Comparison of ENCODE assay signal across 21 cellular contexts in the genomic region with DNA sequence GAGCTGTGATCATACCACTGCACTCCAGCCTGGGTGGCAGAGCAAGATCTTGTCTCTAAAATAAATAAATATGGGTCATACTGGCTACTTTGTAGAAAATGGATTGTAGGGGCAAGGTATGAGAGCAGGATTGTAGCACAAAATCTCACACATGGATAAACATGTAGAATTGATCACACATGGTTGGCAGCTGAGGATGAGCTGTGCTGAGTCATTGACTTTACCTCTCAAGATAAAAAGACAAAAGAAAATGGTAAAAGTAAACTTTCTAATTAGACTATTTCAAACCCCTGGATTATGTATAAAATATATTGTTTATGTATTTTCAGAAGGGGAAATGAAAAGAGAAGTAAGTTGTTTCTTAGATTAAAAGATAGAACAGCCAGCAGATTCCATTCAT.
DNase-seq lines count a peak whose midpoint lies in the region; ATAC-seq and TF ChIP-seq lines count a peak whose summit lies in the region.
"Had no signal": no experiment of that assay in that cellular context is flagged by ENCODE, and none has a peak within 500 bp of the region (broad histone marks: within the 10 kb centered on the region; RNA-seq: fewer than 3 reads in every experiment).

No MANE protein-coding gene starts in this region.

- no peak for ATAC-seq in CD4-positive, CD25-positive, alpha-beta regulatory T cell (ENCODE audit: low read depth in 2 of 2)
- ATAC-seq in natural killer cell treated with Interleukin-12 subunit alpha and Interleukin-12 subunit beta and Interleukin-15 and Interleukin-18, amount 100 ng/mL, for 72 hours = no peak
- ATAC-seq in lower lobe of right lung = no peak
- ATAC-seq in HG02798 (IDR thresholded peaks at IDR 0.05; ENCODE audit: poor library complexity, unreplicated experiment) = no peak
- no peak for ATAC-seq in GM18868 (IDR thresholded peaks at IDR 0.05; ENCODE audit: unreplicated experiment)
- ATAC-seq: Right ventricle myocardium inferior had no signal

- peak overlapping the region in 2 of 3 donors; percentile 7 to 43 for H3K27ac Mint-ChIP-seq in CD4-positive, CD25-positive, alpha-beta regulatory T cell
- peak overlapping the region; percentile 29 for H3K27ac Mint-ChIP-seq in activated naive CD8-positive, alpha-beta T cell treated with anti-CD3 and anti-CD28 coated beads for 36 hours
- H3K27ac Mint-ChIP-seq in natural killer cell treated with Interleukin-12 subunit alpha and Interleukin-12 subunit beta and Interleukin-15 and Interleukin-18, amount 100 ng/mL, for 72 hours = peak overlapping the region; percentile 73 to 91

- TF ChIP-seq CTCF in lower lobe of right lung (IDR thresholded peaks at IDR 0.05) = no peak

- H3K27ac ChIP-seq in CD4-positive, CD25-positive, alpha-beta regulatory T cell (ENCODE audit: insufficient read depth, low read length, poor library complexity, severe bottlenecking) = peak overlapping the region; percentile 2
- H3K27ac ChIP-seq in lower lobe of right lung = no peak overlapping the region
- H3K27ac ChIP-seq: left ventricle myocardium inferior, prostate gland, skin epidermis, testis had no signal

- peaks cover 0 to 2% (median 0%) of the 10 kb centered on the region in 7 donors for H3K9me3 Mint-ChIP-seq in CD4-positive, CD25-positive, alpha-beta regulatory T cell
- peaks cover 4% of the 10 kb centered on the region for H3K9me3 Mint-ChIP-seq in activated naive CD8-positive, alpha-beta T cell treated with anti-CD3 and anti-CD28 coated beads for 36 hours
- H3K9me3 Mint-ChIP-seq in natural killer cell treated with Interleukin-12 subunit alpha and Interleukin-12 subunit beta and Interleukin-15 and Interleukin-18, amount 100 ng/mL, for 72 hours = no peaks in the 10 kb centered on the region
- H3K9me3 Mint-ChIP-seq: central memory CD8-positive, alpha-beta T cell had no signal

- no peaks in the 10 kb centered on the region for H3K27me3 ChIP-seq in CD4-positive, CD25-positive, alpha-beta regulatory T cell (ENCODE audit: control insufficient read depth, insufficient read depth, low read length)
- H3K27me3 ChIP-seq in lower lobe of right lung (ENCODE audit: low read depth) = no peaks in the 10 kb centered on the region
- H3K27me3 ChIP-seq: testis had no signal

- H3K36me3 ChIP-seq in CD4-positive, CD25-positive, alpha-beta regulatory T cell (ENCODE audit: control insufficient read depth, insufficient read depth, low read length) = peaks cover 85% of the 10 kb centered on the region
- peaks cover 31% of the 10 kb centered on the region for H3K36me3 ChIP-seq in lower lobe of right lung
- H3K36me3 ChIP-seq: left ventricle myocardium inferior, prostate gland had no signal

- H3K36me3 Mint-ChIP-seq in CD4-positive, CD25-positive, alpha-beta regulatory T cell = peaks cover 76% of the 10 kb centered on the region
- H3K36me3 Mint-ChIP-seq in activated naive CD8-positive, alpha-beta T cell treated with anti-CD3 and anti-CD28 coated beads for 36 hours = peaks cover 65% of the 10 kb centered on the region
- H3K36me3 Mint-ChIP-seq in natural killer cell treated with Interleukin-12 subunit alpha and Interleukin-12 subunit beta and Interleukin-15 and Interleukin-18, amount 100 ng/mL, for 72 hours = peaks cover 35% of the 10 kb centered on the region

- H3K9me3 ChIP-seq in CD4-positive, CD25-positive, alpha-beta regulatory T cell (ENCODE audit: control insufficient read depth in 2 of 2, low read length in 2 of 2) = no peaks in the 10 kb centered on the region
- no peaks in the 10 kb centered on the region for H3K9me3 ChIP-seq in lower lobe of right lung
- H3K9me3 ChIP-seq: prostate gland, testis had no signal

- no peak for DNase-seq in CD4-positive, CD25-positive, alpha-beta regulatory T cell
- DNase-seq in EL = peak; percentile 22
- DNase-seq in activated naive CD8-positive, alpha-beta T cell treated with anti-CD3 and anti-CD28 coated beads for 36 hours = no peak
- DNase-seq in natural killer cell treated with Interleukin-12 subunit alpha and Interleukin-12 subunit beta and Interleukin-15 and Interleukin-18, amount 100 ng/mL, for 72 hours (ENCODE audit: low spot score) = no peak
- no peak for DNase-seq in lower lobe of right lung
- DNase-seq: activated gamma-delta T cell; AML-193; GOT3; left ventricle myocardium inferior; NCI-H1105; NCI-H2029; NCI-H226; NCI-H82; stimulated activated CD4-positive, alpha-beta T cell treated with anti-CD3 and anti-CD28 coated beads, Interleukin-1b, Interleukin-23, amount 100 ng/mL, for 48 hours; testis had no signal

- H3K4me1 Mint-ChIP-seq in CD4-positive, CD25-positive, alpha-beta regulatory T cell = peaks cover 4 to 43% (median 18%) of the 10 kb centered on the region in 4 donors
- H3K4me1 Mint-ChIP-seq in activated naive CD8-positive, alpha-beta T cell treated with anti-CD3 and anti-CD28 coated beads for 36 hours = peaks cover 10% of the 10 kb centered on the region
- peaks cover 23 to 24% of the 10 kb centered on the region in 2 donors for H3K4me1 Mint-ChIP-seq in natural killer cell treated with Interleukin-12 subunit alpha and Interleukin-12 subunit beta and Interleukin-15 and Interleukin-18, amount 100 ng/mL, for 72 hours (ENCODE audit: low read depth in 2 of 2)

- H3K4me3 Mint-ChIP-seq in CD4-positive, CD25-positive, alpha-beta regulatory T cell = no peak overlapping the region
- H3K4me3 Mint-ChIP-seq in activated naive CD8-positive, alpha-beta T cell treated with anti-CD3 and anti-CD28 coated beads for 36 hours = no peak overlapping the region
- no peak overlapping the region for H3K4me3 Mint-ChIP-seq in natural killer cell treated with Interleukin-12 subunit alpha and Interleukin-12 subunit beta and Interleukin-15 and Interleukin-18, amount 100 ng/mL, for 72 hours
- H3K4me3 Mint-ChIP-seq: central memory CD8-positive, alpha-beta T cell had no signal

- no peak overlapping the region for H3K4me3 ChIP-seq in CD4-positive, CD25-positive, alpha-beta regulatory T cell (ENCODE audit: low read depth, low read length)
- no peak overlapping the region for H3K4me3 ChIP-seq in lower lobe of right lung
- H3K4me3 ChIP-seq: left ventricle myocardium inferior, prostate gland, skin epidermis, testis had no signal

- intact Hi-C loops in lower lobe of right lung (cut with DNase I) = no loop called here

- H3K4me1 ChIP-seq in CD4-positive, CD25-positive, alpha-beta regulatory T cell (ENCODE audit: control insufficient read depth, insufficient read depth, low read length, poor library complexity, severe bottlenecking) = no peaks in the 10 kb centered on the region
- H3K4me1 ChIP-seq in lower lobe of right lung = no peaks in the 10 kb centered on the region
- H3K4me1 ChIP-seq: left ventricle myocardium inferior, prostate gland, testis had no signal

- no peaks in the 10 kb centered on the region for H3K27me3 Mint-ChIP-seq in CD4-positive, CD25-positive, alpha-beta regulatory T cell
- H3K27me3 Mint-ChIP-seq in activated naive CD8-positive, alpha-beta T cell treated with anti-CD3 and anti-CD28 coated beads for 36 hours = no peaks in the 10 kb centered on the region
- no peaks in the 10 kb centered on the region for H3K27me3 Mint-ChIP-seq in natural killer cell treated with Interleukin-12 subunit alpha and Interleukin-12 subunit beta and Interleukin-15 and Interleukin-18, amount 100 ng/mL, for 72 hours
- H3K27me3 Mint-ChIP-seq: central memory CD8-positive, alpha-beta T cell had no signal

Comparison
In these comparisons a context has a peak if more than half of its experiments do, and no peak if none do; other contexts are left out.
1. H3K27ac Mint-ChIP-seq: peak in every context shown above with its lines; median percentile 82 in natural killer cell treated with Interleukin-12 subunit alpha and Interleukin-12 subunit beta and Interleukin-15 and Interleukin-18, amount 100 ng/mL, for 72 hours; 29 in activated naive CD8-positive, alpha-beta T cell treated with anti-CD3 and anti-CD28 coated beads for 36 hours; 25 in CD4-positive, CD25-positive, alpha-beta regulatory T cell.